In the genomic region with DNA sequence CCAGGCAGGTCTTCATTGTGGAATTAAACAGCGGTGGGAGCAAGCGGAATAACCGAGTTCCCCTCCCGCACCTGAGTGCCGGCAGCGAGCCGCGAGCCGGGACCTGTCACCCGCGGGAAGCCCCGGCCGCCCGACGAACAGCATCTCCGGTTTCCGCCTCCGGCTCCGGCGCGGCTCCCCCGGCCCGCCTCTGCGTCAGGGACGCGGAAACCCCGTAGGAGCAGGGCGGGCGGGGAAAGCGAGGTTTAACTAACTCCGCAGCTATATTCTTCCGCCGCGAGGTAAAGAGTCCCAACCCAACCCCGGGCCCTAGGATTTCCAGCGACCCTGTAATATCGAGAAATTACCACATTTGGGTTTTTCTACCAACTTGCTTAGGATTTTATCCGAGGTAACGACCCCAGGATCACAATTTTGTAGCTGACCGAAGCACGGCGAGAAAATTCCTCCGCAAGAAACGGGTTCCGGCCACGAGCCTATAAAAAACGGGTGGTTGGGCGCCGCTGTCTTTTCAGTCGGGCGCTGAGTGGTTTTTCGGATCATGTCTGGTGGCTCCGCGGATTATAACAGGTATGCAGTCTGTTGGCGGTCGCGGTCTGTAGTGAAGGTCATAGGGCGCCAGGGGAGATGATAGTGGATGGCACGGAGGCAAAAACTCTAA, we compare ENCODE assay signal across 8 cellular contexts. TPM values are rescaled to one million over a fixed set of nuclear protein-coding genes. Genes with fewer than 3 reads are reported as not detected.
DNase-seq lines count a peak whose midpoint lies in the region; ATAC-seq and TF ChIP-seq lines count a peak whose summit lies in the region.

Gene EIF4A2 (plus strand): TSS at position 508 of the 661 bp plus-strand sequence. CDS start 34 bp downstream, at position 542.

- peaks cover 34 to 40% (median 36%) of the 10 kb centered on the region in 4 donors for H3K36me3 ChIP-seq in upper lobe of left lung

- H3K9me3 Mint-ChIP-seq in progenitor cell of endocrine pancreas (ENCODE audit: low read depth) = no peaks in the 10 kb centered on the region

- H3K4me1 Mint-ChIP-seq in progenitor cell of endocrine pancreas (ENCODE audit: low read depth) = peaks cover 33% of the 10 kb centered on the region

- H3K4me3 Mint-ChIP-seq in progenitor cell of endocrine pancreas (ENCODE audit: low read depth) = peak within 1 kb of the TSS; percentile 99

- H3K27ac ChIP-seq in upper lobe of left lung = peak within 1 kb of the TSS; percentile 96 to 98 (median 98)

- H3K36me3 Mint-ChIP-seq in progenitor cell of endocrine pancreas (ENCODE audit: insufficient read depth) = peaks cover 40% of the 10 kb centered on the region

- ATAC-seq in HG02938 (IDR thresholded peaks at IDR 0.05; ENCODE audit: unreplicated experiment) (peak; percentile 69), left cardiac atrium (peak; percentile 91), upper lobe of left lung (ENCODE audit: low FRiP score in 2 of 2) (peak; percentile 95 to 96)

- DNase-seq in NCI-H187 treated with DMSO at 0.1 percent for 48 hours (lab: John Stamatoyannopoulos, UW) (peak; percentile 34), T-helper 2 cell (peak; percentile 83 to 95 (median 89)), amygdala (lab: John Stamatoyannopoulos, UW) (peak; percentile 38 to 93 (median 82)), left cardiac atrium (peak; percentile 92), progenitor cell of endocrine pancreas (ENCODE audit: low spot score, unreplicated experiment) (peak; percentile 80), upper lobe of left lung (peak; percentile 93 to 96)

- peaks cover 17% of the 10 kb centered on the region for H3K27me3 Mint-ChIP-seq in progenitor cell of endocrine pancreas

- no peak for TF ChIP-seq CTCF in progenitor cell of endocrine pancreas (IDR thresholded peaks at IDR 0.05; ENCODE audit: unreplicated experiment)
- TF ChIP-seq CTCF in upper lobe of left lung (IDR thresholded peaks at IDR 0.05) = no peak

- H3K4me1 ChIP-seq in upper lobe of left lung = peaks cover 32 to 45% (median 35%) of the 10 kb centered on the region in 4 donors

- WGBS in upper lobe of left lung, 2 donors = 0 to 1% methylated on average over 15 to 59 of the region's 59 CpGs

- peak within 1 kb of the TSS; percentile 100 for H3K27ac Mint-ChIP-seq in progenitor cell of endocrine pancreas

- intact Hi-C loops in left cardiac atrium (cut with DNase I) = no loop called here

- H3K27me3 ChIP-seq in upper lobe of left lung = no peaks in the 10 kb centered on the region

- H3K9me3 ChIP-seq in upper lobe of left lung = no peaks in the 10 kb centered on the region

- H3K4me3 ChIP-seq in upper lobe of left lung = peak within 1 kb of the TSS; percentile 69 to 85 (median 78)

- no peak for TF ChIP-seq EP300 in upper lobe of left lung (IDR thresholded peaks at IDR 0.05)

- TF ChIP-seq POLR2A in GM15510 (IDR thresholded peaks at IDR 0.05; ENCODE audit: borderline replicate concordance, extremely low read depth, insufficient read length) = peak; percentile 99
- peak; percentile 65 to 98 (median 84) for TF ChIP-seq POLR2A in upper lobe of left lung (IDR thresholded peaks at IDR 0.05)

RNA-seq across cellular contexts. Expression of gene EIF4A2, which starts in this region (rescaled TPM):
- 100 to 1,000 TPM; 260 to 342 TPM for total RNA-seq in left cardiac atrium
- 498 and 504 TPM in 2 replicates for total RNA-seq in progenitor cell of endocrine pancreas
- total RNA-seq in upper lobe of left lung = 100 to 1,000 TPM; 215 to 409 (median 290) TPM

Comparison
In these comparisons a context has a peak if more than half of its experiments do, and no peak if none do; other contexts are left out.
1. Peak in every context shown above with its lines: DNase-seq, ATAC-seq, H3K4me3 ChIP-seq and H3K27ac ChIP-seq.
2. DNase-seq: peak in every context shown above with its lines; median percentile 94 in upper lobe of left lung; 92 in left cardiac atrium; 89 in T-helper 2 cell; 82 in amygdala; 80 in progenitor cell of endocrine pancreas; 34 in NCI-H187 treated with DMSO at 0.1 percent for 48 hours.